Comparison of ENCODE assay signal across 16 cellular contexts in the genomic region with DNA sequence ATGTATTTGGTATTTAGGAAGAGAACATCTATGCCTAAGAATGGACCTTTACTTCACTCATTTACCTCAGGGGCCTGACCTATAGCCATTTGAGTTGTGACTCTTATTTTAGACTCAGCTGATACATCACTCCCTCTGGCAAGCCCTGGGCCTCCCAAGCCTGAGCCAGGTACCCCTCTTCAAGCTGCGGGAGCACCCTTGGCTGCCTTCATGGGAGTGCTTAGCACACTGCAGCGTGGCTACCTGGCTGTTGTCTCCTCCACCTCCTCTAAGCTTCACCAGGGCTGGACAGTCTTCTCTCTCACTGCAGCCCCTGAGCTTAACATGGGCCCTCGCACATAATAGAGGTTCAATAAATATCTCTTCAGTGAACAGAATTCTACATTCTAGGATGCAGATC. TPM values are rescaled to one million over a fixed set of nuclear protein-coding genes. Genes with fewer than 3 reads are reported as not detected.
A peak's percentile ranks its signal among the peaks of the same experiment; 100 is the strongest.
DNase-seq lines count a peak whose midpoint lies in the region; ATAC-seq and TF ChIP-seq lines count a peak whose summit lies in the region.
"Had no signal": no experiment of that assay in that cellular context is flagged by ENCODE, and none has a peak within 500 bp of the region (broad histone marks: within the 10 kb centered on the region; RNA-seq: fewer than 3 reads in every experiment).

No MANE protein-coding gene starts in this region.

- DNase-seq in chondrocyte (ENCODE audit: low spot score) (peak; percentile 64), posterior vena cava (ENCODE audit: low spot score) (peak; percentile 35), aorta (peak; percentile 4 to 22)
- DNase-seq in activated T-cell treated with anti-CD3 and anti-CD28 coated beads, Interleukin-2, amount 50 U/mL, for 4 hours, result no peak
- DNase-seq: C1 segment of cervical spinal cord; Caco-2; CD4-positive, CD25-positive, alpha-beta regulatory T cell; CD8-positive, alpha-beta T cell; DMS153; DND-41; GOT3; HFFc6 had no signal

- WGBS in aorta, 2 donors, result 89 to 96% methylated on average over 3 of the region's 3 CpGs

- H3K4me3 Mint-ChIP-seq in chondrocyte (ENCODE audit: unreplicated experiment), result no peak overlapping the region
- H3K4me3 Mint-ChIP-seq in activated T-cell treated with anti-CD3 and anti-CD28 coated beads, Interleukin-2, amount 50 U/mL, for 4 hours, result no peak overlapping the region
- H3K4me3 Mint-ChIP-seq: CD4-positive, CD25-positive, alpha-beta regulatory T cell; CD8-positive, alpha-beta T cell; HFFc6 had no signal

- no peaks in the 10 kb centered on the region for H3K27me3 Mint-ChIP-seq in chondrocyte (ENCODE audit: low read depth)
- peaks cover 2% of the 10 kb centered on the region for H3K27me3 Mint-ChIP-seq in activated T-cell treated with anti-CD3 and anti-CD28 coated beads, Interleukin-2, amount 50 U/mL, for 4 hours (ENCODE audit: low read depth)

- ATAC-seq in aorta (ENCODE audit: low FRiP score) (no peak), HG03039 (IDR thresholded peaks at IDR 0.05; ENCODE audit: unreplicated experiment) (no peak)
- no peak for ATAC-seq in activated CD4-positive, CD25-positive, alpha-beta regulatory T cell treated with anti-CD3 and anti-CD28 coated beads, Interleukin-2, amount 50 U/mL, for 24 hours
- no peak for ATAC-seq in activated T-cell treated with anti-CD3 and anti-CD28 coated beads, Interleukin-2, amount 50 U/mL, for 4 hours
- ATAC-seq: CD8-positive, alpha-beta T cell had no signal

- no peaks in the 10 kb centered on the region for H3K4me1 Mint-ChIP-seq in chondrocyte (ENCODE audit: low read depth)
- no peaks in the 10 kb centered on the region for H3K4me1 Mint-ChIP-seq in activated T-cell treated with anti-CD3 and anti-CD28 coated beads, Interleukin-2, amount 50 U/mL, for 4 hours (ENCODE audit: low read depth)
- H3K4me1 Mint-ChIP-seq: CD4-positive, CD25-positive, alpha-beta regulatory T cell had no signal

- no peak for TF ChIP-seq CTCF in chondrocyte (IDR thresholded peaks at IDR 0.05)

- H3K27ac Mint-ChIP-seq in chondrocyte (ENCODE audit: unreplicated experiment), result no peak overlapping the region
- H3K27ac Mint-ChIP-seq: CD8-positive, alpha-beta T cell; HFFc6 had no signal

- H3K27me3 ChIP-seq in aorta (ENCODE audit: control insufficient read depth in 1 of 2, insufficient read depth in 2 of 2, low read length in 1 of 2), result no peaks in the 10 kb centered on the region

- no peaks in the 10 kb centered on the region for H3K9me3 ChIP-seq in aorta (ENCODE audit: control insufficient read depth, low read length)
- H3K9me3 ChIP-seq: Caco-2, HAP-1 had no signal

- H3K4me3 ChIP-seq in aorta (ENCODE audit: low read length in 2 of 2), result no peak overlapping the region
- H3K4me3 ChIP-seq: HAP-1 had no signal

- no peaks in the 10 kb centered on the region for H3K9me3 Mint-ChIP-seq in chondrocyte (ENCODE audit: low read depth)
- H3K9me3 Mint-ChIP-seq in activated T-cell treated with anti-CD3 and anti-CD28 coated beads, Interleukin-2, amount 50 U/mL, for 4 hours, result no peaks in the 10 kb centered on the region
- H3K9me3 Mint-ChIP-seq: CD4-positive, CD25-positive, alpha-beta regulatory T cell; CD8-positive, alpha-beta T cell; HFFc6 had no signal

- H3K27ac ChIP-seq in aorta (ENCODE audit: low read depth in 1 of 2, low read length in 2 of 2), result no peak overlapping the region

- H3K36me3 ChIP-seq in aorta (ENCODE audit: control insufficient read depth in 1 of 2, insufficient read depth in 2 of 2, low read length in 1 of 2), result no peaks in the 10 kb centered on the region
- H3K36me3 ChIP-seq: HAP-1 had no signal

- no peaks in the 10 kb centered on the region for H3K36me3 Mint-ChIP-seq in chondrocyte (ENCODE audit: low read depth)
- H3K36me3 Mint-ChIP-seq in activated T-cell treated with anti-CD3 and anti-CD28 coated beads, Interleukin-2, amount 50 U/mL, for 4 hours (ENCODE audit: insufficient read depth), result no peaks in the 10 kb centered on the region
- H3K36me3 Mint-ChIP-seq: CD4-positive, CD25-positive, alpha-beta regulatory T cell; CD8-positive, alpha-beta T cell had no signal

- H3K4me1 ChIP-seq in aorta (ENCODE audit: control insufficient read depth in 1 of 2, insufficient read depth in 2 of 2, low read length in 2 of 2), result no peaks in the 10 kb centered on the region
- H3K4me1 ChIP-seq: Caco-2, HAP-1 had no signal

- intact Hi-C loops in posterior vena cava (cut with DNase I), result no loop called here
- intact Hi-C loops in aorta (cut with DNase I), result no loop called here

RNA-seq across cellular contexts. Expression of a gene that starts 23.5 kb away (rescaled TPM):
- total RNA-seq in chondrocyte, result 0.12 to 0.53 TPM (median 0.13 TPM) in 3 replicates
- total RNA-seq in posterior vena cava, result not detected
- not detected for total RNA-seq in aorta
- under 1 TPM; 0.05 to 0.25 TPM for polyA plus RNA-seq in aorta
- under 1 TPM in 1 of 3 donors, not detected in 2; 0.03 TPM for total RNA-seq in activated T-cell treated with anti-CD3 and anti-CD28 coated beads, Interleukin-2, amount 50 U/mL, for 4 hours
- total RNA-seq: A673; CD4-positive, CD25-positive, alpha-beta regulatory T cell had no signal

RNA-seq across cellular contexts. Expression of a gene that starts 51.9 kb away (rescaled TPM):
- total RNA-seq in chondrocyte (152 to 232 TPM (median 222 TPM) in 3 replicates), posterior vena cava (100 to 1,000 TPM in 1 of 2 donors, 10 to 100 TPM in 1; 80.3 to 104 TPM), aorta (10 to 100 TPM; 88.2 to 95.1 TPM)
- polyA plus RNA-seq in aorta, result 100 to 1,000 TPM in 1 of 2 donors, 10 to 100 TPM in 1; 24.5 to 181 TPM
- total RNA-seq in activated T-cell treated with anti-CD3 and anti-CD28 coated beads, Interleukin-2, amount 50 U/mL, for 4 hours, result 10 to 100 TPM; 34.3 to 38.5 (median 38.1) TPM
